21 cellular contexts compared by ENCODE assay signal in the genomic region with DNA sequence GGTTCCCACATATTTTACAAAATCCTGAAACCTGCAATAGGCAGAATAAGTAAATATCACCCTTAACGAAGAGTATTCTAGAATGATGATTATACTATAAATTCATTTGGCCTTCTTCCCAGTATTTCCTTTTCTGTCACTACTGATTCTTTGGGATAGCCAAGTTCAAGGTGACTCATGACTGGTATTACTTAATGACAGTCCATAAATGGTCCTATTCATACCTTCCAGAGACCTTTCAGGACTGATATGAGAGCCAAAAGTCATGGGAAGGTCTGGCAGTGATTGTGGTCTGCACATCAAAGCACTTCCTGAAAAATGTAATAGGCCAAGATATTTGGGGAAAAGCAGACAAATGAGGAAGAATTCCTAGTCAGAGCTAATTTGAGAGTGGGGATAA.
"Had no signal": no experiment of that assay in that cellular context is flagged by ENCODE, and none has a peak within 500 bp of the region (broad histone marks: within the 10 kb centered on the region; RNA-seq: fewer than 3 reads in every experiment).

No MANE protein-coding gene starts in this region.

- H3K27me3 ChIP-seq: body of pancreas, esophagus squamous epithelium, heart left ventricle, left lung, sigmoid colon, stomach, suprapubic skin, tibial nerve, uterus had no signal

- DNase-seq: activated CD4-positive, alpha-beta memory T cell treated with anti-CD3 and anti-CD28 coated beads for 36 hours; activated CD4-positive, alpha-beta T cell treated with anti-CD3 and anti-CD28 coated beads for 48 hours; activated effector memory CD4-positive, alpha-beta T cell treated with anti-CD3 and anti-CD28 coated beads, Interleukin-2, amount 50 U/mL, for 16 hours; activated naive CD4-positive, alpha-beta T cell treated with anti-CD3 and anti-CD28 coated beads, Interleukin-2, amount 10 ng/mL, durations not matched to agents 7 days and 5 days; amygdala; body of pancreas; effector memory CD8-positive, alpha-beta T cell; esophagus squamous epithelium; heart left ventricle; left lung; naive thymus-derived CD8-positive, alpha-beta T cell; retina; sigmoid colon; stimulated activated CD4-positive, alpha-beta T cell treated with anti-CD3 and anti-CD28 coated beads, Interleukin-15, amount 100 ng/mL, for 24 hours; stomach; uterus had no signal

- ATAC-seq: body of pancreas; effector memory CD8-positive, alpha-beta T cell; heart left ventricle; left lung; naive thymus-derived CD8-positive, alpha-beta T cell; stimulated activated memory B cell treated with anti-CD40 and anti-IgM and Interleukin-4, amounts not matched to agents 10 μg/mL and 1 μg/mL and 100 μg/mL, for 72 hours had no signal

- H3K27ac ChIP-seq: body of pancreas, esophagus squamous epithelium, heart left ventricle, left lung, sigmoid colon, stomach, suprapubic skin, tibial nerve, uterus had no signal

- H3K4me3 ChIP-seq: body of pancreas, esophagus squamous epithelium, heart left ventricle, left lung, lung, sigmoid colon, smooth muscle cell, stomach, suprapubic skin, tibial nerve, uterus had no signal
